Comparison of ENCODE assay signal across 11 cellular contexts in genomic region chr4:103400405-103400804, GRCh38.
A peak's percentile ranks its signal among the peaks of the same experiment; 100 is the strongest.
DNase-seq lines count a peak whose midpoint lies in the region; ATAC-seq, FAIRE-seq and TF ChIP-seq lines count a peak whose summit lies in the region.
"Had no signal": no experiment of that assay in that cellular context is flagged by ENCODE, and none has a peak within 500 bp of the region (broad histone marks: within the 10 kb centered on the region; RNA-seq: fewer than 3 reads in every experiment).

No MANE protein-coding gene starts in this region.

- no peak overlapping the region for H3K27ac Mint-ChIP-seq in activated naive CD8-positive, alpha-beta T cell treated with anti-CD3 and anti-CD28 coated beads, Interleukin-2, amount 50 U/mL, for 24 hours
- H3K27ac Mint-ChIP-seq: activated T-helper 2 cell treated with anti-CD3 and anti-CD28 coated beads, Interferon-gamma antibody, Interleukin-2, Interleukin-4, amounts not matched to agents 10 μg/mL and 5 μg/mL and 100 μg/mL, durations not matched to agents 14 hours and 24 hours and 36 hours had no signal

- no peak for TF ChIP-seq CTCF in gastrocnemius medialis (IDR thresholded peaks at IDR 0.05 in 4 of 5, conservative IDR thresholded peaks at IDR 0.05 in 1 of 5)

- H3K4me1 Mint-ChIP-seq in activated naive CD8-positive, alpha-beta T cell treated with anti-CD3 and anti-CD28 coated beads, Interleukin-2, amount 50 U/mL, for 24 hours: no peaks in the 10 kb centered on the region

- H3K27ac ChIP-seq in gastrocnemius medialis: no peak overlapping the region

- no peak overlapping the region for H3K4me3 ChIP-seq in gastrocnemius medialis

- in situ Hi-C loops in gastrocnemius medialis (cut with MboI; ENCODE audit: low sequenced_read_pairs in 4 of 4): no loop called here

- H3K36me3 ChIP-seq in gastrocnemius medialis: no peaks in the 10 kb centered on the region

- no peaks in the 10 kb centered on the region for H3K4me1 ChIP-seq in gastrocnemius medialis

- FAIRE-seq in RCC 7860 (lab: Jason Lieb, UNC): peak; percentile 52

- no peaks in the 10 kb centered on the region for H3K9me3 Mint-ChIP-seq in activated naive CD8-positive, alpha-beta T cell treated with anti-CD3 and anti-CD28 coated beads, Interleukin-2, amount 50 U/mL, for 24 hours
- H3K9me3 Mint-ChIP-seq: activated T-helper 2 cell treated with anti-CD3 and anti-CD28 coated beads, Interferon-gamma antibody, Interleukin-2, Interleukin-4, amounts not matched to agents 10 μg/mL and 5 μg/mL and 100 μg/mL, durations not matched to agents 14 hours and 24 hours and 36 hours had no signal

- DNase-seq in RCC 7860 (ENCODE audit: low spot score) (peak; percentile 46), non-pigmented ciliary epithelial cell (ENCODE audit: low read depth) (peak; percentile 41), activated gamma-delta T cell (lab: John Stamatoyannopoulos, UW) (no peak), gastrocnemius medialis (no peak)
- no peak for DNase-seq in activated naive CD8-positive, alpha-beta T cell treated with anti-CD3 and anti-CD28 coated beads, Interleukin-2, amount 50 U/mL, for 24 hours
- DNase-seq: NCI-H446 treated with DMSO at 0.1 percent for 48 hours; stimulated activated naive CD4-positive, alpha-beta T cell had no signal

- no peaks in the 10 kb centered on the region for H3K9me3 ChIP-seq in gastrocnemius medialis

- H3K27me3 ChIP-seq in gastrocnemius medialis: no peaks in the 10 kb centered on the region

- H3K27me3 Mint-ChIP-seq in activated naive CD8-positive, alpha-beta T cell treated with anti-CD3 and anti-CD28 coated beads, Interleukin-2, amount 50 U/mL, for 24 hours: peaks cover 2% of the 10 kb centered on the region

- no peak for TF ChIP-seq POLR2A in gastrocnemius medialis (IDR thresholded peaks at IDR 0.05)

- peak; percentile 42 for ATAC-seq in GM21381 (IDR thresholded peaks at IDR 0.05; ENCODE audit: unreplicated experiment)
- ATAC-seq in HG03039 (IDR thresholded peaks at IDR 0.05; ENCODE audit: unreplicated experiment): peak; percentile 78
- no peak for ATAC-seq in GM18861 (IDR thresholded peaks at IDR 0.05; ENCODE audit: unreplicated experiment)
- no peak for ATAC-seq in gastrocnemius medialis
- no peak for ATAC-seq in activated naive CD8-positive, alpha-beta T cell treated with anti-CD3 and anti-CD28 coated beads, Interleukin-2, amount 50 U/mL, for 24 hours

- H3K36me3 Mint-ChIP-seq in activated naive CD8-positive, alpha-beta T cell treated with anti-CD3 and anti-CD28 coated beads, Interleukin-2, amount 50 U/mL, for 24 hours (ENCODE audit: low read depth): no peaks in the 10 kb centered on the region

- intact Hi-C loops in gastrocnemius medialis (cut with DNase I; ENCODE audit: low total_unique reads): no loop called here

- H3K4me3 Mint-ChIP-seq in activated naive CD8-positive, alpha-beta T cell treated with anti-CD3 and anti-CD28 coated beads, Interleukin-2, amount 50 U/mL, for 24 hours: no peak overlapping the region

Comparison
In these comparisons a context has a peak if more than half of its experiments do, and no peak if none do; other contexts are left out.
1. ATAC-seq: peak in GM21381 (single experiment) and HG03039 (single experiment); none in GM18861 (single experiment), gastrocnemius medialis (0 of 2) and activated naive CD8-positive, alpha-beta T cell treated with anti-CD3 and anti-CD28 coated beads, Interleukin-2, amount 50 U/mL, for 24 hours (single experiment).
2. DNase-seq: peak in RCC 7860 (single experiment) and non-pigmented ciliary epithelial cell (single experiment); none in activated gamma-delta T cell (single experiment), gastrocnemius medialis (0 of 2) and activated naive CD8-positive, alpha-beta T cell treated with anti-CD3 and anti-CD28 coated beads, Interleukin-2, amount 50 U/mL, for 24 hours (single experiment).